ENCODE assay signal across 14 cellular contexts in the genomic region with DNA sequence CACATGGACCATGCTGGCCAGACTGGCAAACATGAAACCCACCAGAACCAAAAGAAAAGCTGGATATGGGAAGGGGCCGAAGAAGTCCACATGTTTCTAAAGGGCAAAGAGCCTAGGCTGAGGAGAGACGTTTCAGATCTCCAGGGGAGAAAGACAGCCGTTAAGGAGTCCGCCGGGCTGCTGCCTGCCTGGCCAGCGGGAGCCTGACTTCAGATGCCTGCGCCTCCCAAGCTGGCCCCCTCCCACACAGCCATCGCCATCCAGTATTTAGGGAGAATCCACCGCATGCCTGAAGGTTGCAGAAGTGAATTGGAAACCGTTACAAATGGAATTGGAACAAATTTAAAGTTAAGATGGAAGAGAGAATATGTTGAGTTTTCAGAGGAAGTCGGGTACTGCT. TPM values are rescaled to one million over a fixed set of nuclear protein-coding genes. Genes with fewer than 3 reads are reported as not detected.
DNase-seq lines count a peak whose midpoint lies in the region; ATAC-seq and TF ChIP-seq lines count a peak whose summit lies in the region.
"Had no signal": no experiment of that assay in that cellular context is flagged by ENCODE, and none has a peak within 500 bp of the region (broad histone marks: within the 10 kb centered on the region; RNA-seq: fewer than 3 reads in every experiment).

No MANE protein-coding gene starts in this region.

- intact Hi-C loops in colonic mucosa (cut with DNase I): loop anchor here (10.0 kb wide), 1 partner anchor 217 kb away; no protein-coding TSS in a partner anchor

- peaks cover 15% of the 10 kb centered on the region for H3K27me3 Mint-ChIP-seq in WTC11 (ENCODE audit: low read depth)

- WGBS in SK-N-SH (ENCODE audit: low lambda C conversion rate): 47% methylated on average over 11 of the region's 11 CpGs

- DNase-seq in SK-N-SH: no peak
- DNase-seq in WTC11 (ENCODE audit: low spot score): no peak
- DNase-seq in fibroblast of villous mesenchyme (ENCODE audit: low read depth): no peak
- DNase-seq in skeletal muscle cell (ENCODE audit: low read depth): no peak
- no peak for DNase-seq in colonic mucosa
- DNase-seq in NK-92 treated with Interleukin-12 subunit alpha and Interleukin-12 subunit beta, amount 100 ng/mL, for 24 hours (lab: John Stamatoyannopoulos, UW): no peak
- DNase-seq: activated CD8-positive, alpha-beta memory T cell treated with anti-CD3 and anti-CD28 coated beads, Interleukin-2, amount 50 U/mL, for 4 hours; DMS 273 treated with DMSO at 0.1 percent for 48 hours; erythroblast had no signal

- TF ChIP-seq CTCF in SK-N-SH (IDR thresholded peaks at IDR 0.05) (no peak), WTC11 (IDR thresholded peaks at IDR 0.05) (no peak), fibroblast of villous mesenchyme (IDR thresholded peaks at IDR 0.05; ENCODE audit: insufficient read depth, low read depth, low read length) (no peak), colonic mucosa (IDR thresholded peaks at IDR 0.05) (no peak)

- H3K27ac ChIP-seq in SK-N-SH (ENCODE audit: low read depth in 2 of 2, low read length in 1 of 2) (no peak overlapping the region), colonic mucosa (no peak overlapping the region)
- H3K27ac ChIP-seq: 22Rv1, breast epithelium had no signal

- no peak overlapping the region for H3K9ac ChIP-seq in SK-N-SH
- no peak overlapping the region for H3K9ac ChIP-seq in colonic mucosa (ENCODE audit: low read depth in 2 of 2, low read length in 2 of 2)

- H3F3A ChIP-seq in SK-N-SH (replicated peaks; ENCODE audit: insufficient read depth): peaks cover 10% of the 10 kb centered on the region

- peak overlapping the region; percentile 70 for H3K4me3 Mint-ChIP-seq in WTC11

- H3K9me2 ChIP-seq in SK-N-SH: no peaks in the 10 kb centered on the region

- H3K4me3 ChIP-seq in SK-N-SH (ENCODE audit: low read depth in 2 of 2, low read length in 1 of 2): no peak overlapping the region
- peak overlapping the region; percentile 70 for H3K4me3 ChIP-seq in fibroblast of villous mesenchyme (ENCODE audit: low read depth, low read length)
- H3K4me3 ChIP-seq in skeletal muscle cell (ENCODE audit: low read depth, low read length): peak overlapping the region; percentile 69
- no peak overlapping the region for H3K4me3 ChIP-seq in colonic mucosa

- H2AFZ ChIP-seq in SK-N-SH (ENCODE audit: low read depth): no peak overlapping the region

- peaks cover 28% of the 10 kb centered on the region for H3K4me1 Mint-ChIP-seq in WTC11

- TF ChIP-seq RAD21 in SK-N-SH (IDR thresholded peaks at IDR 0.05; ENCODE audit: low read length): no peak

- H3K27me3 ChIP-seq in SK-N-SH (ENCODE audit: insufficient read depth) (peaks cover 11% of the 10 kb centered on the region; the same call in 1 of the 2 replicates), colonic mucosa (peaks cover 9% of the 10 kb centered on the region)

- no peak for ATAC-seq in SK-N-SH treated with all-trans-retinoic acid at 6 μM for 48 hours
- ATAC-seq in WTC11: no peak
- ATAC-seq in GM19395 (IDR thresholded peaks at IDR 0.05; ENCODE audit: unreplicated experiment): no peak
- ATAC-seq: Right ventricle myocardium inferior had no signal

- no peaks in the 10 kb centered on the region for H3K36me3 Mint-ChIP-seq in WTC11

- 0 out of 2 replicates have a peak overlapping the region, but pooled peaks have one; percentile 70 for H3K4me2 ChIP-seq in SK-N-SH

- no peak for TF ChIP-seq EP300 in SK-N-SH (IDR thresholded peaks at IDR 0.05; ENCODE audit: borderline replicate concordance in 1 of 2, low read depth in 1 of 2, low read length in 1 of 2)

- CTCF ChIA-PET in SK-N-SH (lab: Yijun Ruan, JAX): interaction anchor here (1.0 kb wide), 1 partner anchor 576 kb away, joined by 3 read pairs; no protein-coding TSS in a partner anchor
- CTCF ChIA-PET in WTC11 (lab: Charles Lee): no interaction called here

- H4K20me1 ChIP-seq in SK-N-SH (ENCODE audit: insufficient read depth): peaks cover 36% of the 10 kb centered on the region

- H3K36me3 ChIP-seq in SK-N-SH (replicated peaks in 1 of 2; ENCODE audit: control insufficient read depth in 1 of 2, insufficient read depth in 2 of 2, low read length in 1 of 2) (no peaks in the 10 kb centered on the region), colonic mucosa (no peaks in the 10 kb centered on the region)
- H3K36me3 ChIP-seq: breast epithelium had no signal

- peaks cover 10 to 13% of the 10 kb centered on the region in 2 experiments; a peak in 2 of 4 replicates for H3K4me1 ChIP-seq in SK-N-SH (ENCODE audit: control insufficient read depth in 1 of 2, insufficient read depth in 2 of 2, low read depth in 1 of 2, low read length in 1 of 2)
- peaks cover 9% of the 10 kb centered on the region for H3K4me1 ChIP-seq in colonic mucosa

- H3K9me3 ChIP-seq in SK-N-SH (no peaks in the 10 kb centered on the region), colonic mucosa (no peaks in the 10 kb centered on the region)
- H3K9me3 ChIP-seq: breast epithelium had no signal

- no peaks in the 10 kb centered on the region for H3K9me3 Mint-ChIP-seq in WTC11

- peaks cover 64% of the 10 kb centered on the region for H3K79me2 ChIP-seq in SK-N-SH (ENCODE audit: insufficient read depth)

- peak overlapping the region; percentile 83 for H3K27ac Mint-ChIP-seq in WTC11

- POLR2A ChIA-PET in SK-N-SH (lab: Yijun Ruan, JAX): no interaction called here
- POLR2A ChIA-PET in WTC11 (lab: Charles Lee): no interaction called here

TF ChIP-seq in SK-N-SH, 30 proteins besides CTCF, POLR2A, EP300 and RAD21 (continues in another document):
- no peak for TF ChIP-seq TEAD4 (IDR thresholded peaks at IDR 0.05; ENCODE audit: borderline replicate concordance, insufficient read depth)
- TF ChIP-seq YY1 (IDR thresholded peaks at IDR 0.05; ENCODE audit: low read depth): no peak
- TF ChIP-seq, protein P1, sequence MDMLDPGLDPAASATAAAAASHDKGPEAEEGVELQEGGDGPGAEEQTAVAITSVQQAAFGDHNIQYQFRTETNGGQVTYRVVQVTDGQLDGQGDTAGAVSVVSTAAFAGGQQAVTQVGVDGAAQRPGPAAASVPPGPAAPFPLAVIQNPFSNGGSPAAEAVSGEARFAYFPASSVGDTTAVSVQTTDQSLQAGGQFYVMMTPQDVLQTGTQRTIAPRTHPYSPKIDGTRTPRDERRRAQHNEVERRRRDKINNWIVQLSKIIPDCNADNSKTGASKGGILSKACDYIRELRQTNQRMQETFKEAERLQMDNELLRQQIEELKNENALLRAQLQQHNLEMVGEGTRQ (IDR thresholded peaks at IDR 0.05; ENCODE audit: borderline replicate concordance, low read depth, low read length): no peak
- TF ChIP-seq GATA2 (CRISPR knock-in tag; IDR thresholded peaks at IDR 0.05): no peak
- no peak for TF ChIP-seq NRF1 (IDR thresholded peaks at IDR 0.05; ENCODE audit: low read depth, low read length)

TF ChIP-seq in SK-N-SH treated with all-trans-retinoic acid at 6 μM for 48 hours, 23 proteins besides CTCF, POLR2A, EP300 and RAD21 (continues in another document):
- TF ChIP-seq TCF4 (CRISPR knock-in tag; IDR thresholded peaks at IDR 0.05; ENCODE audit: borderline replicate concordance): no peak
- TF ChIP-seq SNAI2 (CRISPR knock-in tag; IDR thresholded peaks at IDR 0.05): no peak
- no peak for TF ChIP-seq ZFP30 (CRISPR knock-in tag; IDR thresholded peaks at IDR 0.05)
- no peak for TF ChIP-seq ZC3H10 (CRISPR knock-in tag; IDR thresholded peaks at IDR 0.05)
- no peak for TF ChIP-seq PPARA (CRISPR knock-in tag; IDR thresholded peaks at IDR 0.05; ENCODE audit: borderline replicate concordance)
- TF ChIP-seq ZNF8 (CRISPR knock-in tag; IDR thresholded peaks at IDR 0.05): no peak
- TF ChIP-seq ZNF565 (CRISPR knock-in tag; conservative IDR thresholded peaks at IDR 0.05; ENCODE audit: low read depth): no peak
- TF ChIP-seq GLIS3 (CRISPR knock-in tag; IDR thresholded peaks at IDR 0.05): no peak

TF ChIP-seq in WTC11, 78 proteins besides CTCF, POLR2A, EP300 and RAD21 (continues in another document):
- TF ChIP-seq, protein P2, sequence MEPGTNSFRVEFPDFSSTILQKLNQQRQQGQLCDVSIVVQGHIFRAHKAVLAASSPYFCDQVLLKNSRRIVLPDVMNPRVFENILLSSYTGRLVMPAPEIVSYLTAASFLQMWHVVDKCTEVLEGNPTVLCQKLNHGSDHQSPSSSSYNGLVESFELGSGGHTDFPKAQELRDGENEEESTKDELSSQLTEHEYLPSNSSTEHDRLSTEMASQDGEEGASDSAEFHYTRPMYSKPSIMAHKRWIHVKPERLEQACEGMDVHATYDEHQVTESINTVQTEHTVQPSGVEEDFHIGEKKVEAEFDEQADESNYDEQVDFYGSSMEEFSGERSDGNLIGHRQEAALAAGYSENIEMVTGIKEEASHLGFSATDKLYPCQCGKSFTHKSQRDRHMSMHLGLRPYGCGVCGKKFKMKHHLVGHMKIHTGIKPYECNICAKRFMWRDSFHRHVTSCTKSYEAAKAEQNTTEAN (CRISPR knock-in tag; IDR thresholded peaks at IDR 0.05): no peak
- no peak for TF ChIP-seq GTF2I (CRISPR knock-in tag; conservative IDR thresholded peaks at IDR 0.05)
- TF ChIP-seq, protein P3, sequence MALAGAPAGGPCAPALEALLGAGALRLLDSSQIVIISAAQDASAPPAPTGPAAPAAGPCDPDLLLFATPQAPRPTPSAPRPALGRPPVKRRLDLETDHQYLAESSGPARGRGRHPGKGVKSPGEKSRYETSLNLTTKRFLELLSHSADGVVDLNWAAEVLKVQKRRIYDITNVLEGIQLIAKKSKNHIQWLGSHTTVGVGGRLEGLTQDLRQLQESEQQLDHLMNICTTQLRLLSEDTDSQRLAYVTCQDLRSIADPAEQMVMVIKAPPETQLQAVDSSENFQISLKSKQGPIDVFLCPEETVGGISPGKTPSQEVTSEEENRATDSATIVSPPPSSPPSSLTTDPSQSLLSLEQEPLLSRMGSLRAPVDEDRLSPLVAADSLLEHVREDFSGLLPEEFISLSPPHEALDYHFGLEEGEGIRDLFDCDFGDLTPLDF (CRISPR knock-in tag; IDR thresholded peaks at IDR 0.05): no peak
- no peak for TF ChIP-seq E2F5 (CRISPR knock-in tag; IDR thresholded peaks at IDR 0.05)

RNA-seq across cellular contexts. Expression of gene TBL1X, which starts 2.9 kb away (rescaled TPM):
- 7.6 and 10.6 TPM in 2 replicates for polyA plus RNA-seq in SK-N-SH (2012; rRNA removed)
- 8.3 and 10.4 TPM in 2 replicates for polyA plus RNA-seq in SK-N-SH (2012; cell fraction: cytosol; rRNA removed)
- polyA plus RNA-seq in SK-N-SH (2012; cell fraction: nucleus; rRNA removed): 18.6 and 21.2 TPM in 2 replicates
- total RNA-seq in WTC11 (2021): 22.2 to 27.7 TPM (median 24.1 TPM) in 3 replicates
- total RNA-seq in fibroblast of villous mesenchyme: 28.0 and 30.7 TPM in 2 replicates
- 10 to 100 TPM; 16.3 to 18.9 TPM for total RNA-seq in colonic mucosa

Comparison
In these comparisons a context has a peak if more than half of its experiments do, and no peak if none do; other contexts are left out.
1. H3K4me3 ChIP-seq: peak in fibroblast of villous mesenchyme (single experiment) and skeletal muscle cell (single experiment); none in SK-N-SH (0 of 2) and colonic mucosa (single experiment).